In genomic region chr15:65529754-65530317, GRCh38 we compare ENCODE assay signal across 8 cellular contexts. TPM values are rescaled to one million over a fixed set of nuclear protein-coding genes. Genes with fewer than 3 reads are reported as not detected.
DNase-seq lines count a peak whose midpoint lies in the region; ATAC-seq, FAIRE-seq and TF ChIP-seq lines count a peak whose summit lies in the region.

No MANE protein-coding gene starts in this region.

- DNase-seq in AG09309 (ENCODE audit: low read depth) (no peak), bronchial epithelial cell (ENCODE audit: low read depth) (no peak), RKO (ENCODE audit: low spot score) (no peak)
- no peak for DNase-seq in stimulated activated CD4-positive, alpha-beta T cell treated with anti-CD3 and anti-CD28 coated beads, Interleukin-12 subunit alpha, Interleukin-12 subunit beta, amount 100 ng/mL, for 4 hours
- no peak for DNase-seq in activated CD8-positive, alpha-beta memory T cell treated with anti-CD3 and anti-CD28 coated beads, Interleukin-2, amount 50 U/mL, for 4 hours

- H3K4me3 ChIP-seq in AG09309 (ENCODE audit: control insufficient read depth, low read depth, low read length) (peak overlapping the region; percentile 76), bronchial epithelial cell (ENCODE audit: low read depth, low read length) (peak overlapping the region; percentile 91), mucosa of rectum (ENCODE audit: low read length in 2 of 2) (peak overlapping the region; percentile 82 to 90)

- ATAC-seq in HG02852 (IDR thresholded peaks at IDR 0.05; ENCODE audit: unreplicated experiment) = peak; percentile 10
- no peak for ATAC-seq in HG03097 (IDR thresholded peaks at IDR 0.05; ENCODE audit: low FRiP score, unreplicated experiment)

- peak overlapping the region; percentile 70 to 80 for H3K9ac ChIP-seq in mucosa of rectum (ENCODE audit: low read depth in 1 of 2, low read length in 2 of 2)

- H3K4me1 ChIP-seq in mucosa of rectum (ENCODE audit: control insufficient read depth in 2 of 2, insufficient read depth in 2 of 2, low read length in 2 of 2) = peaks cover 12 to 19% of the 10 kb centered on the region in 2 donors

- H3K27me3 ChIP-seq in bronchial epithelial cell (ENCODE audit: control insufficient read depth, insufficient read depth, low read length) (no peaks in the 10 kb centered on the region), mucosa of rectum (ENCODE audit: control insufficient read depth in 2 of 2, insufficient read depth in 2 of 2, low read length in 2 of 2) (no peaks in the 10 kb centered on the region)

- no peaks in the 10 kb centered on the region for H3K9me3 ChIP-seq in mucosa of rectum (ENCODE audit: control insufficient read depth in 2 of 2, low read length in 2 of 2)

- H3K27ac ChIP-seq in mucosa of rectum (ENCODE audit: low read depth in 2 of 2, low read length in 2 of 2) = peak overlapping the region in 1 of 2 donors; percentile 68

- H3K36me3 ChIP-seq in bronchial epithelial cell (ENCODE audit: control insufficient read depth, insufficient read depth, low read length) = no peaks in the 10 kb centered on the region
- H3K36me3 ChIP-seq in mucosa of rectum (ENCODE audit: control insufficient read depth in 2 of 2, insufficient read depth in 2 of 2, low read length in 2 of 2) = no peaks in the 10 kb centered on the region

- FAIRE-seq in bronchial epithelial cell (lab: Jason Lieb, UNC) = no peak

- TF ChIP-seq CTCF in AG09309 (IDR thresholded peaks at IDR 0.05; ENCODE audit: control insufficient read depth, insufficient read depth, low read depth, low read length, missing control alignments) (no peak), bronchial epithelial cell (IDR thresholded peaks at IDR 0.05; ENCODE audit: insufficient read depth, low read length, severe bottlenecking) (no peak)

RNA-seq across cellular contexts. Expression of gene HACD3, which starts 0.4 kb away (rescaled TPM):
- total RNA-seq in bronchial epithelial cell = 29.2 and 60.8 TPM in 2 replicates

RNA-seq across cellular contexts. Expression of gene DPP8, which starts 12.3 kb away (rescaled TPM):
- total RNA-seq in bronchial epithelial cell = 28.4 and 41.9 TPM in 2 replicates
